In genomic region chr3:41296556-41296955, GRCh38 we compare ENCODE assay signal across 21 cellular contexts.
"Had no signal": no experiment of that assay in that cellular context is flagged by ENCODE, and none has a peak within 500 bp of the region (broad histone marks: within the 10 kb centered on the region; RNA-seq: fewer than 3 reads in every experiment).

No MANE protein-coding gene starts in this region.

- H3K4me3 Mint-ChIP-seq: naive thymus-derived CD4-positive, alpha-beta T cell; natural killer cell; nephron; neural crest cell; stimulated activated effector memory CD8-positive, alpha-beta T cell treated with anti-CD3 and anti-CD28 coated beads, Interleukin-12 subunit alpha, Interleukin-12 subunit beta, amount 100 ng/mL, for 72 hours; stimulated activated naive B cell treated with anti-CD40 and anti-IgM and Interleukin-4, amounts not matched to agents 10 μg/mL and 1 μg/mL and 100 μg/mL, for 72 hours; stimulated activated naive CD8-positive, alpha-beta T cell treated with anti-CD3 and anti-CD28 coated beads, Interleukin-15, Interleukin-2, amounts not matched to agents 100 ng/mL and 50 ng/mL, for 24 hours had no signal

- H3K9me3 Mint-ChIP-seq: naive thymus-derived CD4-positive, alpha-beta T cell; natural killer cell; nephron; neural crest cell; stimulated activated effector memory CD8-positive, alpha-beta T cell treated with anti-CD3 and anti-CD28 coated beads, Interleukin-12 subunit alpha, Interleukin-12 subunit beta, amount 100 ng/mL, for 72 hours; stimulated activated naive B cell treated with anti-CD40 and anti-IgM and Interleukin-4, amounts not matched to agents 10 μg/mL and 1 μg/mL and 100 μg/mL, for 72 hours; stimulated activated naive CD8-positive, alpha-beta T cell treated with anti-CD3 and anti-CD28 coated beads, Interleukin-15, Interleukin-2, amounts not matched to agents 100 ng/mL and 50 ng/mL, for 24 hours had no signal

- H3K27ac Mint-ChIP-seq: naive thymus-derived CD4-positive, alpha-beta T cell; natural killer cell; progenitor cell of endocrine pancreas; stimulated activated effector memory CD8-positive, alpha-beta T cell treated with anti-CD3 and anti-CD28 coated beads, Interleukin-12 subunit alpha, Interleukin-12 subunit beta, amount 100 ng/mL, for 72 hours; stimulated activated naive B cell treated with anti-CD40 and anti-IgM and Interleukin-4, amounts not matched to agents 10 μg/mL and 1 μg/mL and 100 μg/mL, for 72 hours; stimulated activated naive CD8-positive, alpha-beta T cell treated with anti-CD3 and anti-CD28 coated beads, Interleukin-15, Interleukin-2, amounts not matched to agents 100 ng/mL and 50 ng/mL, for 24 hours had no signal

- H3K27me3 Mint-ChIP-seq: naive thymus-derived CD4-positive, alpha-beta T cell; progenitor cell of endocrine pancreas; stimulated activated naive B cell treated with anti-CD40 and anti-IgM and Interleukin-4, amounts not matched to agents 10 μg/mL and 1 μg/mL and 100 μg/mL, for 72 hours; stimulated activated naive CD8-positive, alpha-beta T cell treated with anti-CD3 and anti-CD28 coated beads, Interleukin-15, Interleukin-2, amounts not matched to agents 100 ng/mL and 50 ng/mL, for 24 hours had no signal

- H3K36me3 Mint-ChIP-seq: natural killer cell; stimulated activated effector memory CD8-positive, alpha-beta T cell treated with anti-CD3 and anti-CD28 coated beads, Interleukin-12 subunit alpha, Interleukin-12 subunit beta, amount 100 ng/mL, for 72 hours had no signal

- H3K4me1 Mint-ChIP-seq: naive thymus-derived CD4-positive, alpha-beta T cell; natural killer cell; nephron; neural crest cell; stimulated activated effector memory CD8-positive, alpha-beta T cell treated with anti-CD3 and anti-CD28 coated beads, Interleukin-12 subunit alpha, Interleukin-12 subunit beta, amount 100 ng/mL, for 72 hours; stimulated activated naive B cell treated with anti-CD40 and anti-IgM and Interleukin-4, amounts not matched to agents 10 μg/mL and 1 μg/mL and 100 μg/mL, for 72 hours had no signal

- DNase-seq: naive thymus-derived CD4-positive, alpha-beta T cell; natural killer cell; occipital lobe; ovary; psoas muscle; right cardiac atrium; spleen; stimulated activated CD4-positive, alpha-beta T cell treated with anti-CD3 and anti-CD28 coated beads, Interleukin-12 subunit alpha, Interleukin-12 subunit beta, amount 100 ng/mL, for 4 hours; stimulated activated CD4-positive, alpha-beta T cell treated with anti-CD3 and anti-CD28 coated beads, Interleukin-1b, Interleukin-23, amount 100 ng/mL, for 48 hours; stimulated activated CD4-positive, alpha-beta T cell treated with anti-CD3 and anti-CD28 coated beads, Interleukin-4, amount 100 ng/mL, for 1 hour; stimulated activated naive B cell treated with anti-CD40 and anti-IgM and Interleukin-4, amounts not matched to agents 10 μg/mL and 1 μg/mL and 100 μg/mL, for 72 hours; stimulated activated naive CD4-positive, alpha-beta T cell treated with Interleukin-2 at 50 U/mL for 16 hours; stomach; thyroid gland; trophoblast cell; upper lobe of left lung had no signal
